In the genomic region with DNA sequence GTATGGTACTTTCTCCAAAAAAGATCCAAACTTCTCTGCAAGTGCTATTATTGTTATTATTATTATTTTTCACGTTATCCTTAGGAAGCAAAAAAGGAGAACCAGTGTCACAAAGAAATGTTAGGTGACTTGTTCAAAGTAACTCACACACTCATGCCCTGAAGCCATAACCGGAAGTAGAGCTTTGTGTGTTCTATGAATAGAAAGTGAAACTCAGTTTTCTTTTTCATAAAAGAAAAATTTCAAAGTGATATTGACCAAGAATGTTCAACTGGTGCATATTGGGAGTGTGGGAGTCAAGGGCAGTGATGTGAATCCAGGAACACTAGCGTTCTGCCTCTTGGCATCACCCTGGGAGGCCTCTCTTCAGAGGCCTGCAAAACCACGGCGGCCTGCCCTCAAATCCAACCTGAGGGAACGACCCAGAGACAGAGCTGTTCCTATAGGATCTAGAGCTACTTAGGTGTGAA, we compare ENCODE assay signal across 1 cellular context.
TF ChIP-seq lines count a peak whose summit lies in the region.

No MANE protein-coding gene starts in this region.

TF ChIP-seq in K562, 482 proteins besides CTCF, POLR2A, EP300 and RAD21 (continued from another document and continues in another):
- TF ChIP-seq KLF16 (IDR thresholded peaks at IDR 0.05) = no peak
- TF ChIP-seq EZH2 (IDR thresholded peaks at IDR 0.05; ENCODE audit: borderline replicate concordance, low read depth, low read length) = no peak
- no peak for TF ChIP-seq RBM17 (IDR thresholded peaks at IDR 0.05; ENCODE audit: borderline replicate concordance, low read depth, low read length)
- no peak for TF ChIP-seq GTF2F1 (IDR thresholded peaks at IDR 0.05; ENCODE audit: low read depth, low read length)
- TF ChIP-seq, protein P1, sequence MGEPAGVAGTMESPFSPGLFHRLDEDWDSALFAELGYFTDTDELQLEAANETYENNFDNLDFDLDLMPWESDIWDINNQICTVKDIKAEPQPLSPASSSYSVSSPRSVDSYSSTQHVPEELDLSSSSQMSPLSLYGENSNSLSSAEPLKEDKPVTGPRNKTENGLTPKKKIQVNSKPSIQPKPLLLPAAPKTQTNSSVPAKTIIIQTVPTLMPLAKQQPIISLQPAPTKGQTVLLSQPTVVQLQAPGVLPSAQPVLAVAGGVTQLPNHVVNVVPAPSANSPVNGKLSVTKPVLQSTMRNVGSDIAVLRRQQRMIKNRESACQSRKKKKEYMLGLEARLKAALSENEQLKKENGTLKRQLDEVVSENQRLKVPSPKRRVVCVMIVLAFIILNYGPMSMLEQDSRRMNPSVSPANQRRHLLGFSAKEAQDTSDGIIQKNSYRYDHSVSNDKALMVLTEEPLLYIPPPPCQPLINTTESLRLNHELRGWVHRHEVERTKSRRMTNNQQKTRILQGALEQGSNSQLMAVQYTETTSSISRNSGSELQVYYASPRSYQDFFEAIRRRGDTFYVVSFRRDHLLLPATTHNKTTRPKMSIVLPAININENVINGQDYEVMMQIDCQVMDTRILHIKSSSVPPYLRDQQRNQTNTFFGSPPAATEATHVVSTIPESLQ (CRISPR knock-in tag; IDR thresholded peaks at IDR 0.05) = no peak
- no peak for TF ChIP-seq SOX6 (IDR thresholded peaks at IDR 0.05)
- no peak for TF ChIP-seq NFE2L1 (tag; IDR thresholded peaks at IDR 0.05; ENCODE audit: borderline replicate concordance, low read depth)
- no peak for TF ChIP-seq MAFF (IDR thresholded peaks at IDR 0.05; ENCODE audit: low read length)
- TF ChIP-seq ZNF3 (CRISPR knock-in tag; IDR thresholded peaks at IDR 0.05) = no peak
- TF ChIP-seq, protein P2, sequence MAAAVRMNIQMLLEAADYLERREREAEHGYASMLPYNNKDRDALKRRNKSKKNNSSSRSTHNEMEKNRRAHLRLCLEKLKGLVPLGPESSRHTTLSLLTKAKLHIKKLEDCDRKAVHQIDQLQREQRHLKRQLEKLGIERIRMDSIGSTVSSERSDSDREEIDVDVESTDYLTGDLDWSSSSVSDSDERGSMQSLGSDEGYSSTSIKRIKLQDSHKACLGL (CRISPR knock-in tag; IDR thresholded peaks at IDR 0.05; ENCODE audit: borderline replicate concordance, poor library complexity, severe bottlenecking) = no peak
- TF ChIP-seq, protein P3, sequence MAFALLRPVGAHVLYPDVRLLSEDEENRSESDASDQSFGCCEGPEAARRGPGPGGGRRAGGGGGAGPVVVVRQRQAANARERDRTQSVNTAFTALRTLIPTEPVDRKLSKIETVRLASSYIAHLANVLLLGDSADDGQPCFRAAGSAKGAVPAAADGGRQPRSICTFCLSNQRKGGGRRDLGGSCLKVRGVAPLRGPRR (CRISPR knock-in tag; IDR thresholded peaks at IDR 0.05) = no peak
- TF ChIP-seq, protein P4, sequence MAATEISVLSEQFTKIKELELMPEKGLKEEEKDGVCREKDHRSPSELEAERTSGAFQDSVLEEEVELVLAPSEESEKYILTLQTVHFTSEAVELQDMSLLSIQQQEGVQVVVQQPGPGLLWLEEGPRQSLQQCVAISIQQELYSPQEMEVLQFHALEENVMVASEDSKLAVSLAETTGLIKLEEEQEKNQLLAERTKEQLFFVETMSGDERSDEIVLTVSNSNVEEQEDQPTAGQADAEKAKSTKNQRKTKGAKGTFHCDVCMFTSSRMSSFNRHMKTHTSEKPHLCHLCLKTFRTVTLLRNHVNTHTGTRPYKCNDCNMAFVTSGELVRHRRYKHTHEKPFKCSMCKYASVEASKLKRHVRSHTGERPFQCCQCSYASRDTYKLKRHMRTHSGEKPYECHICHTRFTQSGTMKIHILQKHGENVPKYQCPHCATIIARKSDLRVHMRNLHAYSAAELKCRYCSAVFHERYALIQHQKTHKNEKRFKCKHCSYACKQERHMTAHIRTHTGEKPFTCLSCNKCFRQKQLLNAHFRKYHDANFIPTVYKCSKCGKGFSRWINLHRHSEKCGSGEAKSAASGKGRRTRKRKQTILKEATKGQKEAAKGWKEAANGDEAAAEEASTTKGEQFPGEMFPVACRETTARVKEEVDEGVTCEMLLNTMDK (IDR thresholded peaks at IDR 0.05; ENCODE audit: borderline replicate concordance, insufficient read depth, low read depth, low read length, poor library complexity, severe bottlenecking) = no peak
- TF ChIP-seq, protein P5, sequence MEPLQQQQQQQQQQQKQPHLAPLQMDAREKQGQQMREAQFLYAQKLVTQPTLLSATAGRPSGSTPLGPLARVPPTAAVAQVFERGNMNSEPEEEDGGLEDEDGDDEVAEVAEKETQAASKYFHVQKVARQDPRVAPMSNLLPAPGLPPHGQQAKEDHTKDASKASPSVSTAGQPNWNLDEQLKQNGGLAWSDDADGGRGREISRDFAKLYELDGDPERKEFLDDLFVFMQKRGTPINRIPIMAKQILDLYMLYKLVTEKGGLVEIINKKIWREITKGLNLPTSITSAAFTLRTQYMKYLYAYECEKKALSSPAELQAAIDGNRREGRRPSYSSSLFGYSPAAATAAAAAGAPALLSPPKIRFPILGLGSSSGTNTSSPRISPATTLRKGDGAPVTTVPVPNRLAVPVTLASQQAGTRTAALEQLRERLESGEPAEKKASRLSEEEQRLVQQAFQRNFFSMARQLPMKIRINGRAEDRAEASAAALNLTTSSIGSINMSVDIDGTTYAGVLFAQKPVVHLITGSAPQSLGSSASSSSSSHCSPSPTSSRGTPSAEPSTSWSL (CRISPR knock-in tag; IDR thresholded peaks at IDR 0.05; ENCODE audit: borderline replicate concordance) = no peak
- no peak for TF ChIP-seq NFATC3 (IDR thresholded peaks at IDR 0.05)
- no peak for TF ChIP-seq ZNF507 (tag; conservative IDR thresholded peaks at IDR 0.05)
- TF ChIP-seq ILF3 (IDR thresholded peaks at IDR 0.05; ENCODE audit: borderline replicate concordance) = no peak
- TF ChIP-seq TAF9B (IDR thresholded peaks at IDR 0.05; ENCODE audit: partially characterized antibody) = no peak
- TF ChIP-seq, protein P6, sequence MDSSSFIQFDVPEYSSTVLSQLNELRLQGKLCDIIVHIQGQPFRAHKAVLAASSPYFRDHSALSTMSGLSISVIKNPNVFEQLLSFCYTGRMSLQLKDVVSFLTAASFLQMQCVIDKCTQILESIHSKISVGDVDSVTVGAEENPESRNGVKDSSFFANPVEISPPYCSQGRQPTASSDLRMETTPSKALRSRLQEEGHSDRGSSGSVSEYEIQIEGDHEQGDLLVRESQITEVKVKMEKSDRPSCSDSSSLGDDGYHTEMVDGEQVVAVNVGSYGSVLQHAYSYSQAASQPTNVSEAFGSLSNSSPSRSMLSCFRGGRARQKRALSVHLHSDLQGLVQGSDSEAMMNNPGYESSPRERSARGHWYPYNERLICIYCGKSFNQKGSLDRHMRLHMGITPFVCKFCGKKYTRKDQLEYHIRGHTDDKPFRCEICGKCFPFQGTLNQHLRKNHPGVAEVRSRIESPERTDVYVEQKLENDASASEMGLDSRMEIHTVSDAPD (CRISPR knock-in tag; IDR thresholded peaks at IDR 0.05) = no peak
- TF ChIP-seq, protein P7, sequence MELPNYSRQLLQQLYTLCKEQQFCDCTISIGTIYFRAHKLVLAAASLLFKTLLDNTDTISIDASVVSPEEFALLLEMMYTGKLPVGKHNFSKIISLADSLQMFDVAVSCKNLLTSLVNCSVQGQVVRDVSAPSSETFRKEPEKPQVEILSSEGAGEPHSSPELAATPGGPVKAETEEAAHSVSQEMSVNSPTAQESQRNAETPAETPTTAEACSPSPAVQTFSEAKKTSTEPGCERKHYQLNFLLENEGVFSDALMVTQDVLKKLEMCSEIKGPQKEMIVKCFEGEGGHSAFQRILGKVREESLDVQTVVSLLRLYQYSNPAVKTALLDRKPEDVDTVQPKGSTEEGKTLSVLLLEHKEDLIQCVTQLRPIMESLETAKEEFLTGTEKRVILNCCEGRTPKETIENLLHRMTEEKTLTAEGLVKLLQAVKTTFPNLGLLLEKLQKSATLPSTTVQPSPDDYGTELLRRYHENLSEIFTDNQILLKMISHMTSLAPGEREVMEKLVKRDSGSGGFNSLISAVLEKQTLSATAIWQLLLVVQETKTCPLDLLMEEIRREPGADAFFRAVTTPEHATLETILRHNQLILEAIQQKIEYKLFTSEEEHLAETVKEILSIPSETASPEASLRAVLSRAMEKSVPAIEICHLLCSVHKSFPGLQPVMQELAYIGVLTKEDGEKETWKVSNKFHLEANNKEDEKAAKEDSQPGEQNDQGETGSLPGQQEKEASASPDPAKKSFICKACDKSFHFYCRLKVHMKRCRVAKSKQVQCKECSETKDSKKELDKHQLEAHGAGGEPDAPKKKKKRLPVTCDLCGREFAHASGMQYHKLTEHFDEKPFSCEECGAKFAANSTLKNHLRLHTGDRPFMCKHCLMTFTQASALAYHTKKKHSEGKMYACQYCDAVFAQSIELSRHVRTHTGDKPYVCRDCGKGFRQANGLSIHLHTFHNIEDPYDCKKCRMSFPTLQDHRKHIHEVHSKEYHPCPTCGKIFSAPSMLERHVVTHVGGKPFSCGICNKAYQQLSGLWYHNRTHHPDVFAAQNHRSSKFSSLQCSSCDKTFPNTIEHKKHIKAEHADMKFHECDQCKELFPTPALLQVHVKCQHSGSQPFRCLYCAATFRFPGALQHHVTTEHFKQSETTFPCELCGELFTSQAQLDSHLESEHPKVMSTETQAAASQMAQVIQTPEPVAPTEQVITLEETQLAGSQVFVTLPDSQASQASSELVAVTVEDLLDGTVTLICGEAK (IDR thresholded peaks at IDR 0.05) = no peak
- TF ChIP-seq, protein P7 (CRISPR knock-in tag; IDR thresholded peaks at IDR 0.05) = no peak
- no peak for TF ChIP-seq CBFA2T3 (IDR thresholded peaks at IDR 0.05)
- TF ChIP-seq, protein P8, sequence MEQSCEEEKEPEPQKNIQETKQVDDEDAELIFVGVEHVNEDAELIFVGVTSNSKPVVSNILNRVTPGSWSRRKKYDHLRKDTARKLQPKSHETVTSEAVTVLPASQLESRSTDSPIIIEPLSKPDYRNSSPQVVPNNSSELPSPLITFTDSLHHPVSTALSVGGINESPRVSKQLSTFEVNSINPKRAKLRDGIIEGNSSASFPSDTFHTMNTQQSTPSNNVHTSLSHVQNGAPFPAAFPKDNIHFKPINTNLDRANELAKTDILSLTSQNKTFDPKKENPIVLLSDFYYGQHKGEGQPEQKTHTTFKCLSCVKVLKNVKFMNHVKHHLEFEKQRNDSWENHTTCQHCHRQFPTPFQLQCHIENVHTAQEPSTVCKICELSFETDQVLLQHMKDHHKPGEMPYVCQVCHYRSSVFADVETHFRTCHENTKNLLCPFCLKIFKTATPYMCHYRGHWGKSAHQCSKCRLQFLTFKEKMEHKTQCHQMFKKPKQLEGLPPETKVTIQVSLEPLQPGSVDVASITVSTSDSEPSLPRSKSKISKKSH (CRISPR knock-in tag; IDR thresholded peaks at IDR 0.05) = no peak
- TF ChIP-seq RBM25 (IDR thresholded peaks at IDR 0.05; ENCODE audit: low read depth, low read length, severe bottlenecking) = no peak
- TF ChIP-seq ZNF561 (CRISPR knock-in tag; conservative IDR thresholded peaks at IDR 0.05) = 0 out of 2 replicates have a peak, but pooled peaks have one; percentile 53
- TF ChIP-seq, protein P9, sequence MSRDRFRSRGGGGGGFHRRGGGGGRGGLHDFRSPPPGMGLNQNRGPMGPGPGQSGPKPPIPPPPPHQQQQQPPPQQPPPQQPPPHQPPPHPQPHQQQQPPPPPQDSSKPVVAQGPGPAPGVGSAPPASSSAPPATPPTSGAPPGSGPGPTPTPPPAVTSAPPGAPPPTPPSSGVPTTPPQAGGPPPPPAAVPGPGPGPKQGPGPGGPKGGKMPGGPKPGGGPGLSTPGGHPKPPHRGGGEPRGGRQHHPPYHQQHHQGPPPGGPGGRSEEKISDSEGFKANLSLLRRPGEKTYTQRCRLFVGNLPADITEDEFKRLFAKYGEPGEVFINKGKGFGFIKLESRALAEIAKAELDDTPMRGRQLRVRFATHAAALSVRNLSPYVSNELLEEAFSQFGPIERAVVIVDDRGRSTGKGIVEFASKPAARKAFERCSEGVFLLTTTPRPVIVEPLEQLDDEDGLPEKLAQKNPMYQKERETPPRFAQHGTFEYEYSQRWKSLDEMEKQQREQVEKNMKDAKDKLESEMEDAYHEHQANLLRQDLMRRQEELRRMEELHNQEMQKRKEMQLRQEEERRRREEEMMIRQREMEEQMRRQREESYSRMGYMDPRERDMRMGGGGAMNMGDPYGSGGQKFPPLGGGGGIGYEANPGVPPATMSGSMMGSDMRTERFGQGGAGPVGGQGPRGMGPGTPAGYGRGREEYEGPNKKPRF (IDR thresholded peaks at IDR 0.05; ENCODE audit: low read depth, low read length) = no peak
- TF ChIP-seq ETS2 (tag; IDR thresholded peaks at IDR 0.05; ENCODE audit: borderline replicate concordance, poor library complexity, severe bottlenecking) = no peak
